In the genomic region with DNA sequence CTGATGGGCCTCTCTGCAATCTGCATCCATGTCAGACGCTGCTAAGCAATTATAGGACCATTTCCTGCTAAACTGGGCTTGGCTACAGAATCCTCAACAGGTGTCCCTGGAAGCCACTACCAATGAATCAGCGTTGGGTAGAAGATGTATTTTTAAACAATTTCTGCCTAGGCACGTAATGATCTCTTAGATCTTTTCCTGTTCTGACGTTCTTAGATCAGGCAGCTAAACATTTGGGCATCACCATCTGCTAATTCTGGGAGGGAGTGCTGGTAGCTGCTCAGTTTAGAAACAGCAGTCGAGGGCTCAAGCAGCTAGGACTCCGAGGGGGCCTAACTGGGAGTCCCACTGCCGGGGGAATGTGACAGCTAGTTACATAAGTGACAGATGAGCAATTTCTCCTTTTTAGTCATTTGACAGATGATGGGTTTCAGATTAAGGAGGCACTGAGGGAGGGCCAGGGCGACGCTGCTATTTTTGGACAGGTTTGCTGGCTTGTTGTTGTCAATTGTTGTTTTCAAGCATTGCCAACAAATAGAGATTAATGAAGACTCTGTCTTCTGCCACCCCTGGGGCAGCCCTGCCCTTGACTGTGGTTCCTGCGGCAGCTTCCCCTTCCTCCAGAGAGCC, we compare ENCODE assay signal across 12 cellular contexts.
A peak's percentile ranks its signal among the peaks of the same experiment; 100 is the strongest.
DNase-seq lines count a peak whose midpoint lies in the region; ATAC-seq and TF ChIP-seq lines count a peak whose summit lies in the region.
"Had no signal": no experiment of that assay in that cellular context is flagged by ENCODE, and none has a peak within 500 bp of the region (broad histone marks: within the 10 kb centered on the region; RNA-seq: fewer than 3 reads in every experiment).

No MANE protein-coding gene starts in this region.

- POLR2A ChIA-PET in OCI-LY7 (lab: Charles Lee): interaction anchor here (0.6 kb wide), 1 partner anchor 759 kb away, joined by 3 read pairs; no protein-coding TSS in a partner anchor

- H3K36me3 ChIP-seq in adrenal gland (replicated peaks in 1 of 2): no peaks in the 10 kb centered on the region
- H3K36me3 ChIP-seq in OCI-LY7 (ENCODE audit: insufficient read depth, low read length): no peaks in the 10 kb centered on the region
- H3K36me3 ChIP-seq in tibial nerve: no peaks in the 10 kb centered on the region

- H3K27ac ChIP-seq in adrenal gland (peak overlapping the region in 2 of 5 donors; percentile 36 to 58), OCI-LY7 (ENCODE audit: low read depth, low read length, poor library complexity, severe bottlenecking) (no peak overlapping the region), tibial nerve (no peak overlapping the region)

- intact Hi-C loops in adrenal gland (cut with DNase I): no loop called here
- intact Hi-C loops in OCI-LY7 (cut with micrococcal nuclease; ENCODE audit: unreplicated experiment): no loop called here

- H3K4me3 ChIP-seq in adrenal gland (no peak overlapping the region), OCI-LY7 (ENCODE audit: low read depth, low read length, poor library complexity, severe bottlenecking) (no peak overlapping the region), tibial nerve (no peak overlapping the region)

- no TSS peak for BruUV-seq in OCI-LY7 (replicated peaks; lab: Mats Ljungman, UMichigan)

- H3K79me2 ChIP-seq in OCI-LY7 (ENCODE audit: insufficient read depth, low read depth, low read length): no peaks in the 10 kb centered on the region

- ATAC-seq in GM19395 (IDR thresholded peaks at IDR 0.05; ENCODE audit: unreplicated experiment) (peak; percentile 93), HG03064 (IDR thresholded peaks at IDR 0.05; ENCODE audit: low read depth, unreplicated experiment) (peak; percentile 76)
- ATAC-seq: esophagus mucosa had no signal

- no peaks in the 10 kb centered on the region for H4K20me1 ChIP-seq in OCI-LY7 (ENCODE audit: insufficient read depth, low read length)

- TF ChIP-seq CTCF in adrenal gland (IDR thresholded peaks at IDR 0.05) (no peak), OCI-LY7 (conservative IDR thresholded peaks at IDR 0.05; ENCODE audit: low read length) (no peak), tibial nerve (IDR thresholded peaks at IDR 0.05) (no peak)

- peak; percentile 31 for DNase-seq in COR-L47 (lab: John Stamatoyannopoulos, UW)
- peak in 4 of 7 donors; percentile 28 to 69 (median 48) for DNase-seq in adrenal gland
- no peak for DNase-seq in OCI-LY7 (ENCODE audit: low spot score)
- no peak for DNase-seq in stimulated activated CD4-positive, alpha-beta T cell treated with anti-CD3 and anti-CD28 coated beads, Interleukin-2, amount 100 ng/mL, for 24 hours
- no peak for DNase-seq in stimulated activated naive CD4-positive, alpha-beta T cell (lab: John Stamatoyannopoulos, UW)
- DNase-seq in tibial nerve (ENCODE audit: low spot score in 2 of 2): no peak
- DNase-seq: activated naive CD4-positive, alpha-beta T cell; mesenchymal stem cell; stimulated activated CD4-positive, alpha-beta T cell treated with anti-CD3 and anti-CD28 coated beads, Interleukin-1b, Interleukin-23, amount 100 ng/mL, for 48 hours had no signal

- no peaks in the 10 kb centered on the region for H3K9me2 ChIP-seq in OCI-LY7 (ENCODE audit: insufficient read depth, low read length)

- TF ChIP-seq POLR2A in adrenal gland (IDR thresholded peaks at IDR 0.05) (no peak), tibial nerve (IDR thresholded peaks at IDR 0.05) (no peak)

- CTCF ChIA-PET in OCI-LY7 (lab: Charles Lee; ENCODE audit: unreplicated experiment): no interaction called here

- no peak overlapping the region for H2AFZ ChIP-seq in OCI-LY7 (ENCODE audit: low read length)

- WGBS in adrenal gland, 4 donors: 21 to 34% (median 27%) methylated on average over 9 to 10 of the region's 10 CpGs
- WGBS in tibial nerve, 2 donors: 51 to 55% methylated on average over 10 of the region's 10 CpGs

- no peak overlapping the region for H3K4me2 ChIP-seq in OCI-LY7 (ENCODE audit: low read length)

- peaks cover 12 to 19% of the 10 kb centered on the region in 2 donors for H3K4me1 ChIP-seq in adrenal gland (replicated peaks in 1 of 2)
- H3K4me1 ChIP-seq in OCI-LY7 (ENCODE audit: insufficient read depth, low read length, poor library complexity, severe bottlenecking): no peaks in the 10 kb centered on the region
- H3K4me1 ChIP-seq in tibial nerve: no peaks in the 10 kb centered on the region

- H3K27me3 ChIP-seq in adrenal gland: no peaks in the 10 kb centered on the region
- H3K27me3 ChIP-seq in tibial nerve: no peaks in the 10 kb centered on the region

- no peaks in the 10 kb centered on the region for H3K9me3 ChIP-seq in adrenal gland (replicated peaks in 1 of 3)
- no peaks in the 10 kb centered on the region for H3K9me3 ChIP-seq in OCI-LY7 (ENCODE audit: low read length)
- H3K9me3 ChIP-seq in tibial nerve: peaks cover 0 to 6% (median 0%) of the 10 kb centered on the region in 4 donors

- no peak for TF ChIP-seq EP300 in tibial nerve (IDR thresholded peaks at IDR 0.05)

Comparison
In these comparisons a context has a peak if more than half of its experiments do, and no peak if none do; other contexts are left out.
1. DNase-seq: peak in COR-L47 (single experiment) and adrenal gland (4 of 7); none in OCI-LY7 (single experiment), stimulated activated CD4-positive, alpha-beta T cell treated with anti-CD3 and anti-CD28 coated beads, Interleukin-2, amount 100 ng/mL, for 24 hours (0 of 2), stimulated activated naive CD4-positive, alpha-beta T cell (0 of 6) and tibial nerve (0 of 2).